Comparison of ENCODE assay signal across 23 cellular contexts in genomic region chr5:1550287-1551076, GRCh38. TPM values are rescaled to one million over a fixed set of nuclear protein-coding genes. Genes with fewer than 3 reads are reported as not detected.
DNase-seq lines count a peak whose midpoint lies in the region; ATAC-seq and TF ChIP-seq lines count a peak whose summit lies in the region.
"Had no signal": no experiment of that assay in that cellular context is flagged by ENCODE, and none has a peak within 500 bp of the region (broad histone marks: within the 10 kb centered on the region; RNA-seq: fewer than 3 reads in every experiment).

No MANE protein-coding gene starts in this region.

- H4K91ac ChIP-seq in trophoblast cell (ENCODE audit: low read depth, low read length), result no peak overlapping the region

- H2AK5ac ChIP-seq in trophoblast cell (ENCODE audit: low read length), result no peak overlapping the region

- H3K23ac ChIP-seq in trophoblast cell (ENCODE audit: low read length), result no peak overlapping the region

- H3K9ac ChIP-seq in trophoblast cell (ENCODE audit: low read length), result no peak overlapping the region

- H2BK12ac ChIP-seq in trophoblast cell (ENCODE audit: low read length), result no peak overlapping the region

- no peak overlapping the region for H2BK5ac ChIP-seq in trophoblast cell (ENCODE audit: low read depth, low read length, poor library complexity)

- no peaks in the 10 kb centered on the region for H3K27me3 ChIP-seq in vagina
- H3K27me3 ChIP-seq in trophoblast cell (ENCODE audit: insufficient read depth, low read length), result no peaks in the 10 kb centered on the region

- peak overlapping the region; percentile 52 for H3K27ac Mint-ChIP-seq in neural crest cell (ENCODE audit: unreplicated experiment)
- H3K27ac Mint-ChIP-seq: activated CD4-positive, alpha-beta T cell treated with anti-CD3 and anti-CD28 coated beads, Interleukin-2, amount 10 ng/mL, durations not matched to agents 24 days and 14 days; activated naive CD8-positive, alpha-beta T cell treated with anti-CD3 and anti-CD28 coated beads, Interleukin-2, amount 50 U/mL, for 24 hours had no signal

- H3K36me3 Mint-ChIP-seq in neural crest cell (ENCODE audit: low read depth), result no peaks in the 10 kb centered on the region

- H3K27me3 Mint-ChIP-seq in neural crest cell (ENCODE audit: low read depth), result peaks cover 2% of the 10 kb centered on the region
- H3K27me3 Mint-ChIP-seq: activated CD4-positive, alpha-beta T cell treated with anti-CD3 and anti-CD28 coated beads, Interleukin-2, amount 10 ng/mL, durations not matched to agents 24 days and 14 days had no signal

- H3K4me3 ChIP-seq in coronary artery (no peak overlapping the region), vagina (no peak overlapping the region), trophoblast cell (ENCODE audit: low read depth, low read length) (no peak overlapping the region)
- H3K4me3 ChIP-seq: HAP-1, left ventricle myocardium inferior, stomach, tibial nerve had no signal

- H3K9me3 ChIP-seq in vagina, result no peaks in the 10 kb centered on the region
- H3K9me3 ChIP-seq in trophoblast cell (ENCODE audit: insufficient read depth, low read depth, low read length), result peaks cover 1% of the 10 kb centered on the region
- H3K9me3 ChIP-seq: BE2C, HAP-1, left ventricle myocardium inferior, stomach, tibial nerve had no signal

- TF ChIP-seq CTCF in coronary artery (IDR thresholded peaks at IDR 0.05) (no peak), neural crest cell (conservative IDR thresholded peaks at IDR 0.05) (no peak), vagina (IDR thresholded peaks at IDR 0.05) (no peak)

- no peak overlapping the region for H2BK120ac ChIP-seq in trophoblast cell (ENCODE audit: insufficient read depth, low read length, poor library complexity)

- H3K4me1 ChIP-seq in vagina (no peaks in the 10 kb centered on the region), trophoblast cell (ENCODE audit: control insufficient read depth in 1 of 2, insufficient read depth in 2 of 2, low read length in 2 of 2) (peaks cover 5 to 9% of the 10 kb centered on the region in 2 experiments)
- H3K4me1 ChIP-seq: BE2C, HAP-1 had no signal

- no peak overlapping the region for H3K4me3 Mint-ChIP-seq in neural crest cell
- H3K4me3 Mint-ChIP-seq: activated CD4-positive, alpha-beta T cell treated with anti-CD3 and anti-CD28 coated beads, Interleukin-2, amount 10 ng/mL, durations not matched to agents 24 days and 14 days; activated naive CD8-positive, alpha-beta T cell treated with anti-CD3 and anti-CD28 coated beads, Interleukin-2, amount 50 U/mL, for 24 hours; nephron had no signal

- ATAC-seq in HG02610 (IDR thresholded peaks at IDR 0.05; ENCODE audit: unreplicated experiment), result no peak
- ATAC-seq: activated naive CD8-positive, alpha-beta T cell treated with anti-CD3 and anti-CD28 coated beads, Interleukin-2, amount 50 U/mL, for 24 hours had no signal

- no CpG with 5 or more reads among the region's 17 CpGs for WGBS in trophoblast cell (ENCODE audit: extremely low coverage, insufficient coverage, insufficient read length)

- no peak for TF ChIP-seq POLR2A in vagina (IDR thresholded peaks at IDR 0.05)

- H3K79me2 ChIP-seq in trophoblast cell (ENCODE audit: control insufficient read depth, insufficient read depth, low read length, poor library complexity), result no peaks in the 10 kb centered on the region

- H4K8ac ChIP-seq in trophoblast cell (ENCODE audit: low read depth, low read length), result no peak overlapping the region

- no peak overlapping the region for H2AFZ ChIP-seq in trophoblast cell (ENCODE audit: insufficient read depth, low read length, poor library complexity)

- H3K79me1 ChIP-seq in trophoblast cell (ENCODE audit: low read length), result no peaks in the 10 kb centered on the region

- intact Hi-C loops in vagina (cut with DNase I), result no loop called here

- H3K4me2 ChIP-seq in trophoblast cell (ENCODE audit: low read length), result no peak overlapping the region

- H3K36me3 ChIP-seq in vagina (no peaks in the 10 kb centered on the region), trophoblast cell (ENCODE audit: control insufficient read depth in 1 of 2, insufficient read depth in 2 of 2, low read length in 2 of 2) (no peaks in the 10 kb centered on the region)
- H3K36me3 ChIP-seq: BE2C, HAP-1, left ventricle myocardium inferior, stomach, tibial nerve had no signal

- peak; percentile 38 for DNase-seq in activated CD8-positive, alpha-beta memory T cell treated with anti-CD3 and anti-CD28 coated beads for 24 hours
- DNase-seq in activated CD8-positive, alpha-beta memory T cell treated with anti-CD3 and anti-CD28 coated beads, Interleukin-2, amount 50 U/mL, for 4 hours, result no peak
- DNase-seq in coronary artery (ENCODE audit: low spot score) (peak; percentile 49), neural crest cell (ENCODE audit: low read depth, low spot score) (no peak), vagina (ENCODE audit: extremely low spot score in 2 of 2) (peak; percentile 42 to 70), kidney glomerular epithelial cell (lab: John Stamatoyannopoulos, UW) (no peak), trophoblast cell (no peak)
- DNase-seq: activated CD4-positive, alpha-beta T cell treated with anti-CD3 and anti-CD28 coated beads, Interleukin-2, amount 10 ng/mL, durations not matched to agents 24 days and 14 days; activated gamma-delta T cell; activated naive CD8-positive, alpha-beta T cell treated with anti-CD3 and anti-CD28 coated beads, Interleukin-2, amount 50 U/mL, for 24 hours; BE2C; DND-41; effector CD8-positive, alpha-beta T cell; left ventricle myocardium inferior; NCI-H1105; OCI-M1; stimulated activated CD8-positive, alpha-beta memory T cell treated with anti-CD3 and anti-CD28 coated beads, Interleukin-4, amount 100 ng/mL, for 48 hours; stomach had no signal

- peaks cover 29% of the 10 kb centered on the region for H3K4me1 Mint-ChIP-seq in neural crest cell
- H3K4me1 Mint-ChIP-seq: activated naive CD8-positive, alpha-beta T cell treated with anti-CD3 and anti-CD28 coated beads, Interleukin-2, amount 50 U/mL, for 24 hours had no signal

- no peak overlapping the region for H3K4ac ChIP-seq in trophoblast cell (ENCODE audit: low read depth, low read length)

- H3K9me3 Mint-ChIP-seq in neural crest cell, result no peaks in the 10 kb centered on the region
- H3K9me3 Mint-ChIP-seq: activated CD4-positive, alpha-beta T cell treated with anti-CD3 and anti-CD28 coated beads, Interleukin-2, amount 10 ng/mL, durations not matched to agents 24 days and 14 days; activated naive CD8-positive, alpha-beta T cell treated with anti-CD3 and anti-CD28 coated beads, Interleukin-2, amount 50 U/mL, for 24 hours; nephron had no signal

- no peak overlapping the region for H4K12ac ChIP-seq in trophoblast cell (ENCODE audit: low read depth, low read length)

- H3K27ac ChIP-seq in coronary artery (no peak overlapping the region), vagina (no peak overlapping the region), trophoblast cell (ENCODE audit: low read depth, low read length) (no peak overlapping the region)
- H3K27ac ChIP-seq: HL-60, left ventricle myocardium inferior, stomach, tibial nerve had no signal

- H3K14ac ChIP-seq in trophoblast cell (ENCODE audit: low read length), result no peak overlapping the region

- H3K18ac ChIP-seq in trophoblast cell (ENCODE audit: low read length), result no peak overlapping the region

RNA-seq across cellular contexts. Expression of gene LPCAT1, which starts 26.7 kb away (rescaled TPM):
- total RNA-seq in neural crest cell, result 101 and 111 TPM in 2 replicates
- 29.7 TPM for total RNA-seq in vagina
- 199 and 206 TPM in 2 replicates for polyA plus RNA-seq in trophoblast cell (2013)

Comparison
In these comparisons a context has a peak if more than half of its experiments do, and no peak if none do; other contexts are left out.
1. DNase-seq: peak in activated CD8-positive, alpha-beta memory T cell treated with anti-CD3 and anti-CD28 coated beads for 24 hours (single experiment), coronary artery (single experiment) and vagina (2 of 2); none in activated CD8-positive, alpha-beta memory T cell treated with anti-CD3 and anti-CD28 coated beads, Interleukin-2, amount 50 U/mL, for 4 hours (single experiment), neural crest cell (single experiment), kidney glomerular epithelial cell (single experiment) and trophoblast cell (0 of 2).